ENCODE assay signal across 7 cellular contexts in the genomic region with DNA sequence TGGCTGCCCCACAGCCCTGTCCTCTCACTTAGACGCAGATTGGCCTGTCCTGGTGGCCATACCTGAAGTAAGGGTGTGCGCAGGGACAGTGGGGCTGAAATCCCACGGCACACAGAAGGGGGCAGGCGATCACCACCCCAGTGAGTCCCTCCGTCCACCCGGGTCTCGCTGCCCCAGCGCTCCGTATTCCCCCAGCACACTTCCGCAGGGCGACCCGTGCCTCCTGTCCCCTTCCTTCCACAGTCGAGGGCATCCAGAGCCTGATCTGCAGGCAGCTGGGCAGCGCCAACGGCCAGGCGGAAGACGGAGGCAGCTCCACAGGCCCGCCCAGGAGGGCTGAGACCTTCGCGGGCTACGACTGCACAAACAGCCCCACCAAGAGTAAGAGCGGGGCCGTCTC.
"Had no signal": no experiment of that assay in that cellular context is flagged by ENCODE, and none has a peak within 500 bp of the region (broad histone marks: within the 10 kb centered on the region; RNA-seq: fewer than 3 reads in every experiment).

No MANE protein-coding gene starts in this region.

- H3K9me3 ChIP-seq: HAP-1 had no signal

- H3K27ac Mint-ChIP-seq: GM23338, HFFc6 had no signal

- H3K4me2 ChIP-seq: GM23338, KMS-11 had no signal

- H3K4me3 ChIP-seq: GM23338, HAP-1 had no signal

- H2AFZ ChIP-seq: GM23338 had no signal

- H3K27me3 Mint-ChIP-seq: IgD-negative memory B cell had no signal

- H3K9me3 Mint-ChIP-seq: GM23338, HFFc6, IgD-negative memory B cell had no signal

- H3K4me3 Mint-ChIP-seq: GM23338, HFFc6, IgD-negative memory B cell had no signal

- H3K9ac ChIP-seq: KMS-11 had no signal

- H3K4me1 Mint-ChIP-seq: GM23338, IgD-negative memory B cell had no signal

- DNase-seq: HFFc6, KBM-7 had no signal

- H3K4me1 ChIP-seq: HAP-1 had no signal

- ATAC-seq: GM23338, HCT116 had no signal

- H3K27ac ChIP-seq: KMS-11 had no signal
